10 cellular contexts compared by ENCODE assay signal in the genomic region with DNA sequence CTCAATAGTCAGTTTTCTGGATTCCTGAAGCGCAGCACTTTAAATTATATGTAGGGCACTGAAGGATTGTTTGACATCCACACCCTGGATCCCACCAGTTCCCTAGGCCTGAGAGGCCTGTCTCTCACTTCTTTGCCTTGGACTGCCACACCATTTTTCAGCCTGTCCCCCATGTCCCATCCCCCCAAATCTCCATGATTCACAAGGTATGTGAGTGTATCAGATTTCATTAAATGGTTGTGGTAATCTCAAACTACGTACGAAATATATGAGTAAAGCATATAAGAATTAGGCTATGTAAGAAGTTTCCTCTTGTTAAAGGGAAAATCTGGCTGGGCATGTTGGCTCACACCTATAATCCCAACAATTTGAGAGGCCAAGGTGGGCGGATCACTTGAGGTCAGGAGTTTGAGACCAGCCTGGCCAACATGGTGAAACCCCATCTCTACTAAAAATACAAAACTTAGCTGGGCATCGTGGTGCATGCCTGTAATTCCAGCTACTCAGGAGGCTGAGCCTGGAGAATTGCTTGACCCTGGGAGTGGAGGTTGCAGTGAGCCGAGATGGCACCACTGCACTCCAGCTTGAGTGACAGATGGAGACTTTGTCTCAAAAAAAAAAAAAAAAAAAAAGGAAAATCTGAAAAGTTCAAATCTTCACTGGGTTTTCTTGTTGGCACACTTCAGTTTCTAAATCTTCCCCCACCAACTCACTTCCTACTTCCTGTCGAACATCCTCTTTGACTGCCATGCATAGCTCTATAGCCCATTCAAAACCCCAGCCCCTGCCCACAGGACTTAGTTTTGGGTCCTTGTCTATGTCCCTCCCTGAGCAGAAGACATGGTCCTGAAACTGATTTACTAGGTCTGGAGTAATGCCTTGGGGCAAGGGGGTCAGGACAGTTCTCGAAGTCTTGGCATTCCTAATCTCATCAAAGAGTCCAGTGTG. TPM values are rescaled to one million over a fixed set of nuclear protein-coding genes. Genes with fewer than 3 reads are reported as not detected.
A peak's percentile ranks its signal among the peaks of the same experiment; 100 is the strongest.
DNase-seq lines count a peak whose midpoint lies in the region; ATAC-seq and TF ChIP-seq lines count a peak whose summit lies in the region.
"Had no signal": no experiment of that assay in that cellular context is flagged by ENCODE, and none has a peak within 500 bp of the region (broad histone marks: within the 10 kb centered on the region; RNA-seq: fewer than 3 reads in every experiment).

No MANE protein-coding gene starts in this region.

- H3K4me2 ChIP-seq in PC-3 (ENCODE audit: low read length): peak overlapping the region; percentile 48
- H3K4me2 ChIP-seq: neural progenitor cell had no signal

- CTCF ChIA-PET in activated CD4-positive, alpha-beta T cell treated with anti-CD3 and anti-CD28 coated beads, Interleukin-2, amount 10 ng/mL, durations not matched to agents 7 days and 5 days (lab: Charles Lee): interaction anchor here (2.1 kb wide), 1 partner anchor 11 kb away, joined by 5 read pairs; no protein-coding TSS in a partner anchor
- CTCF ChIA-PET in PC-3 (lab: Charles Lee): no interaction called here

- H4K20me1 ChIP-seq in PC-3 (ENCODE audit: low read length): no peaks in the 10 kb centered on the region

- TF ChIP-seq POLR2A in esophagus squamous epithelium (IDR thresholded peaks at IDR 0.05): no peak

- POLR2A ChIA-PET in activated CD4-positive, alpha-beta T cell treated with anti-CD3 and anti-CD28 coated beads, Interleukin-2, amount 10 ng/mL, durations not matched to agents 7 days and 5 days (lab: Charles Lee): no interaction called here
- POLR2A ChIA-PET in PC-3 (lab: Charles Lee; ENCODE audit: unreplicated experiment): no interaction called here

- WGBS in esophagus squamous epithelium, 2 donors: 77 to 81% methylated on average over 7 to 8 of the region's 8 CpGs

- peaks cover 17% of the 10 kb centered on the region for H3K4me1 Mint-ChIP-seq in activated CD4-positive, alpha-beta T cell treated with anti-CD3 and anti-CD28 coated beads, Interleukin-2, amount 10 ng/mL, durations not matched to agents 7 days and 5 days

- peak overlapping the region; percentile 84 for H3K9ac ChIP-seq in PC-3 (ENCODE audit: low read length)
- H3K9ac ChIP-seq: neural progenitor cell had no signal

- no peaks in the 10 kb centered on the region for H3K9me2 ChIP-seq in PC-3 (replicated peaks; ENCODE audit: low read length)

- H3K27me3 Mint-ChIP-seq in activated CD4-positive, alpha-beta T cell treated with anti-CD3 and anti-CD28 coated beads, Interleukin-2, amount 10 ng/mL, durations not matched to agents 7 days and 5 days: no peaks in the 10 kb centered on the region

- H3K4me3 ChIP-seq in PC-3 (ENCODE audit: low read length) (no peak overlapping the region), esophagus squamous epithelium (no peak overlapping the region)
- H3K4me3 ChIP-seq: neural progenitor cell, SK-N-MC had no signal

- peak overlapping the region; percentile 95 for H3K27ac ChIP-seq in PC-3 (ENCODE audit: low read length)
- H3K27ac ChIP-seq in esophagus squamous epithelium: peak overlapping the region; percentile 63 to 80 (median 70)
- H3K27ac ChIP-seq: neural progenitor cell, SK-N-MC had no signal

- TF ChIP-seq CTCF in PC-3 (conservative IDR thresholded peaks at IDR 0.05; ENCODE audit: low read depth, low read length) (no peak), esophagus squamous epithelium (IDR thresholded peaks at IDR 0.05) (no peak)

- no peaks in the 10 kb centered on the region for H3K36me3 ChIP-seq in PC-3 (ENCODE audit: low read depth, low read length)
- no peaks in the 10 kb centered on the region for H3K36me3 ChIP-seq in esophagus squamous epithelium
- H3K36me3 ChIP-seq: neural progenitor cell had no signal

- peaks cover 3% of the 10 kb centered on the region for H3K36me3 Mint-ChIP-seq in activated CD4-positive, alpha-beta T cell treated with anti-CD3 and anti-CD28 coated beads, Interleukin-2, amount 10 ng/mL, durations not matched to agents 7 days and 5 days (ENCODE audit: low read depth)
- H3K36me3 Mint-ChIP-seq: neural progenitor cell had no signal

- intact Hi-C loops in PC-3 (cut with micrococcal nuclease) (loop anchor here (5.0 kb wide), 1 partner anchor 69 kb away; no protein-coding TSS in a partner anchor), esophagus squamous epithelium (cut with DNase I) (no loop called here)

- DNase-seq in activated CD4-positive, alpha-beta T cell treated with anti-CD3 and anti-CD28 coated beads, Interleukin-2, amount 10 ng/mL, durations not matched to agents 7 days and 5 days: no peak
- DNase-seq in activated CD4-positive, alpha-beta T cell treated with anti-CD3 and anti-CD28 coated beads for 48 hours: no peak
- DNase-seq in PC-3 (peak; percentile 97), esophagus squamous epithelium (lab: John Stamatoyannopoulos, UW) (no peak), stromal cell of bone marrow (ENCODE audit: low read depth) (peak; percentile 50), NCI-H774 (lab: John Stamatoyannopoulos, UW) (no peak)

- peaks cover 3% of the 10 kb centered on the region for H3F3A ChIP-seq in PC-3 (ENCODE audit: low read length, unreplicated experiment)

- no peaks in the 10 kb centered on the region for H3K79me2 ChIP-seq in PC-3 (ENCODE audit: low read length)

- BruUV-seq in PC-3 (replicated peaks; lab: Mats Ljungman, UMichigan): TSS peak; percentile 31

- no peaks in the 10 kb centered on the region for H3K27me3 ChIP-seq in PC-3 (ENCODE audit: low read length)
- no peaks in the 10 kb centered on the region for H3K27me3 ChIP-seq in esophagus squamous epithelium
- H3K27me3 ChIP-seq: neural progenitor cell had no signal

- no peak overlapping the region for H3K4me3 Mint-ChIP-seq in activated CD4-positive, alpha-beta T cell treated with anti-CD3 and anti-CD28 coated beads, Interleukin-2, amount 10 ng/mL, durations not matched to agents 7 days and 5 days
- H3K4me3 Mint-ChIP-seq: neural progenitor cell had no signal

- H3K9me3 ChIP-seq in PC-3 (ENCODE audit: low read length) (no peaks in the 10 kb centered on the region), esophagus squamous epithelium (no peaks in the 10 kb centered on the region)

- H3K9me3 Mint-ChIP-seq in activated CD4-positive, alpha-beta T cell treated with anti-CD3 and anti-CD28 coated beads, Interleukin-2, amount 10 ng/mL, durations not matched to agents 7 days and 5 days: peaks cover 2% of the 10 kb centered on the region
- H3K9me3 Mint-ChIP-seq: neural progenitor cell had no signal

- H3K4me1 ChIP-seq in PC-3 (ENCODE audit: insufficient read depth, low read length) (peaks cover 65% of the 10 kb centered on the region), esophagus squamous epithelium (peaks cover 12 to 46% (median 22%) of the 10 kb centered on the region in 3 donors)
- H3K4me1 ChIP-seq: neural progenitor cell had no signal

- peak overlapping the region; percentile 16 for H3K27ac Mint-ChIP-seq in activated CD4-positive, alpha-beta T cell treated with anti-CD3 and anti-CD28 coated beads, Interleukin-2, amount 10 ng/mL, durations not matched to agents 7 days and 5 days
- H3K27ac Mint-ChIP-seq: neural progenitor cell had no signal

- peak; percentile 21 for ATAC-seq in PC-3
- ATAC-seq in GM18873 (IDR thresholded peaks at IDR 0.05; ENCODE audit: low FRiP score, unreplicated experiment): no peak
- no peak for ATAC-seq in HG02885 (IDR thresholded peaks at IDR 0.05; ENCODE audit: poor library complexity, unreplicated experiment)

- no peak overlapping the region for H2AFZ ChIP-seq in PC-3 (ENCODE audit: low read length)
- H2AFZ ChIP-seq: neural progenitor cell had no signal

RNA-seq across cellular contexts. Expression of gene GPCPD1, which starts 42.1 kb away (rescaled TPM):
- 10 to 100 TPM; 26.1 to 33.0 TPM for total RNA-seq in activated CD4-positive, alpha-beta T cell treated with anti-CD3 and anti-CD28 coated beads, Interleukin-2, amount 10 ng/mL, durations not matched to agents 7 days and 5 days
- total RNA-seq in PC-3 (2014; rRNA removed) (13.0 and 16.8 TPM in 2 replicates), esophagus squamous epithelium (10 to 100 TPM in 3 of 4 donors, 1 to 10 TPM in 1; 8.5 to 18.7 (median 11.8) TPM)

Comparison
In these comparisons a context has a peak if more than half of its experiments do, and no peak if none do; other contexts are left out.
1. DNase-seq: peak in PC-3 (single experiment) and stromal cell of bone marrow (single experiment); none in activated CD4-positive, alpha-beta T cell treated with anti-CD3 and anti-CD28 coated beads, Interleukin-2, amount 10 ng/mL, durations not matched to agents 7 days and 5 days (single experiment), activated CD4-positive, alpha-beta T cell treated with anti-CD3 and anti-CD28 coated beads for 48 hours (single experiment), esophagus squamous epithelium (single experiment) and NCI-H774 (single experiment).